Comparison of ENCODE assay signal across 9 cellular contexts in genomic region chr12:89949457-89950195, GRCh38.
DNase-seq lines count a peak whose midpoint lies in the region; ATAC-seq, FAIRE-seq and TF ChIP-seq lines count a peak whose summit lies in the region.
"Had no signal": no experiment of that assay in that cellular context is flagged by ENCODE, and none has a peak within 500 bp of the region (broad histone marks: within the 10 kb centered on the region; RNA-seq: fewer than 3 reads in every experiment).

No MANE protein-coding gene starts in this region.

- TF ChIP-seq POLR2A in A549 (IDR thresholded peaks at IDR 0.05; ENCODE audit: low read length) (no peak), lower leg skin (IDR thresholded peaks at IDR 0.05) (no peak)

- DNase-seq in A549 (ENCODE audit: low read depth in 1 of 2, low spot score in 1 of 2) (peak; percentile 71 to 98), OCI-M1 (lab: John Stamatoyannopoulos, UW) (peak; percentile 9), mesenchymal stem cell (peak; percentile 94), lower leg skin (ENCODE audit: low spot score in 2 of 2) (no peak), cortex of kidney (lab: John Stamatoyannopoulos, UW) (no peak)

- H2AK5ac ChIP-seq in mesenchymal stem cell (ENCODE audit: low read length, severe bottlenecking): no peak overlapping the region

- peaks cover 60% of the 10 kb centered on the region for H3K4me1 Mint-ChIP-seq in brain

- TF ChIP-seq EP300 in A549 (IDR thresholded peaks at IDR 0.05): peak; percentile 50 to 95; a peak in 4 of 5 replicates

- H3K9ac ChIP-seq in mesenchymal stem cell (ENCODE audit: low read length): peak overlapping the region; percentile 91

- peak overlapping the region in 2 of 5 experiments; percentile 3 to 7 for H3K4me3 Mint-ChIP-seq in brain

- no peak overlapping the region for H3K14ac ChIP-seq in mesenchymal stem cell (ENCODE audit: low read length in 2 of 2)

- peak; percentile 35; the same call in 2 of the 3 replicates for TF ChIP-seq CTCF in A549 (IDR thresholded peaks at IDR 0.05)
- no peak for TF ChIP-seq CTCF in brain (conservative IDR thresholded peaks at IDR 0.05)
- no peak for TF ChIP-seq CTCF in lower leg skin (IDR thresholded peaks at IDR 0.05)

- no peak overlapping the region for H2BK120ac ChIP-seq in mesenchymal stem cell (ENCODE audit: low read depth, low read length)

- peak overlapping the region in 1 of 2 experiments; percentile 80 for H3K4ac ChIP-seq in mesenchymal stem cell (ENCODE audit: low read depth in 1 of 2, low read length in 2 of 2)

- WGBS in A549 (ENCODE audit: missing lambda C conversion rate): 1% methylated on average over 4 of the region's 4 CpGs
- 58% methylated on average over 4 of the region's 4 CpGs for WGBS in mesenchymal stem cell
- 23 to 32% methylated on average over 4 of the region's 4 CpGs for WGBS in lower leg skin, 2 donors

- H3K79me1 ChIP-seq in mesenchymal stem cell (replicated peaks; ENCODE audit: low read length, poor library complexity, severe bottlenecking): no peaks in the 10 kb centered on the region

- TF ChIP-seq RAD21 in A549 (conservative IDR thresholded peaks at IDR 0.05 in 1 of 2, IDR thresholded peaks at IDR 0.05 in 1 of 2): peak; percentile 34 to 65

- FAIRE-seq in A549 (lab: Jason Lieb, UNC): peak; percentile 97

- intact Hi-C loops in lower leg skin (cut with DNase I; ENCODE audit: low total_unique reads): no loop called here

- H3K36me3 ChIP-seq in mesenchymal stem cell (ENCODE audit: control insufficient read depth in 1 of 2, insufficient read depth in 2 of 2, low read depth in 1 of 2, low read length in 2 of 2): no peaks in the 10 kb centered on the region

- H3K4me3 ChIP-seq in A549 (peak overlapping the region; percentile 10; the same call in 1 of the 3 replicates), mesenchymal stem cell (ENCODE audit: insufficient read depth in 1 of 2, low read depth in 1 of 2, low read length in 2 of 2) (peak overlapping the region in 1 of 2 experiments; percentile 39), lower leg skin (ENCODE audit: low read depth, poor library complexity, severe bottlenecking) (no peak overlapping the region)

- no peaks in the 10 kb centered on the region for H3K36me3 Mint-ChIP-seq in brain

- H3K23ac ChIP-seq in mesenchymal stem cell (ENCODE audit: low read length in 2 of 2): no peak overlapping the region

- H3K9me3 ChIP-seq in A549: no peaks in the 10 kb centered on the region
- no peaks in the 10 kb centered on the region for H3K9me3 ChIP-seq in mesenchymal stem cell (ENCODE audit: control insufficient read depth, low read length)

- ATAC-seq in A549 (peak; percentile 85 to 87), GM18517 (IDR thresholded peaks at IDR 0.05; ENCODE audit: unreplicated experiment) (peak; percentile 93), HG02943 (IDR thresholded peaks at IDR 0.05; ENCODE audit: low read depth, unreplicated experiment) (peak; percentile 95)
- ATAC-seq: HCT116 had no signal

- H3K9me3 Mint-ChIP-seq in brain: no peaks in the 10 kb centered on the region

- no peaks in the 10 kb centered on the region for H3K27me3 ChIP-seq in mesenchymal stem cell (ENCODE audit: control insufficient read depth in 1 of 2, insufficient read depth in 1 of 2, low read length in 2 of 2)

- CTCF ChIA-PET in A549 (lab: Yijun Ruan, JAX): interaction anchor here (0.9 to 1.5 kb wide), 7 partner anchors 12 to 245 kb away, joined by 3 to 4 read pairs (median 3); partner anchors contain the start of gene ATP2B1

- no peaks in the 10 kb centered on the region for H3K27me3 Mint-ChIP-seq in brain

- no peak overlapping the region for H4K91ac ChIP-seq in mesenchymal stem cell (ENCODE audit: low read length)

- POLR2A ChIA-PET in A549 (lab: Yijun Ruan, JAX): interaction anchor here (1.0 to 5.3 kb wide), 2 partner anchors 142 to 241 kb away, joined by 3 to 103 read pairs; partner anchors contain the start of gene ATP2B1

- no peak overlapping the region for H2AFZ ChIP-seq in mesenchymal stem cell (ENCODE audit: low read depth, low read length)

- peak overlapping the region; percentile 11 to 91 (median 16) for H3K27ac Mint-ChIP-seq in brain

- peaks cover 51% of the 10 kb centered on the region for H3K4me1 ChIP-seq in A549
- no peaks in the 10 kb centered on the region for H3K4me1 ChIP-seq in mesenchymal stem cell (ENCODE audit: control insufficient read depth, insufficient read depth, low read depth, low read length)

- H3K18ac ChIP-seq in mesenchymal stem cell (ENCODE audit: low read depth in 1 of 2, low read length in 2 of 2): peak overlapping the region; percentile 12 to 76

- H4K8ac ChIP-seq in mesenchymal stem cell (ENCODE audit: low read length): peak overlapping the region; percentile 41

- H2BK12ac ChIP-seq in mesenchymal stem cell (ENCODE audit: low read length in 2 of 2): peak overlapping the region; percentile 78 to 89

- no peak overlapping the region for H2BK15ac ChIP-seq in mesenchymal stem cell (ENCODE audit: low read depth, poor library complexity, severe bottlenecking)

- no peak overlapping the region for H2BK5ac ChIP-seq in mesenchymal stem cell (ENCODE audit: low read depth, low read length, poor library complexity, severe bottlenecking)

- H3K4me2 ChIP-seq in A549 (peak overlapping the region; percentile 80), mesenchymal stem cell (ENCODE audit: low read length, poor library complexity, severe bottlenecking) (no peak overlapping the region)

- H3K27ac ChIP-seq in A549 (peak overlapping the region; percentile 85 to 94), mesenchymal stem cell (ENCODE audit: low read length, poor library complexity, severe bottlenecking) (no peak overlapping the region)

TF ChIP-seq in A549, 52 proteins besides CTCF, POLR2A, EP300 and RAD21 (continues in another document):
- no peak for TF ChIP-seq ATOH8 (CRISPR knock-in tag; IDR thresholded peaks at IDR 0.05; ENCODE audit: low read depth)
- TF ChIP-seq GATA3 (IDR thresholded peaks at IDR 0.05; ENCODE audit: borderline replicate concordance): peak; percentile 99
- TF ChIP-seq KDM5A (IDR thresholded peaks at IDR 0.05): no peak
- no peak for TF ChIP-seq ZC3H11A (IDR thresholded peaks at IDR 0.05)
- TF ChIP-seq ZSCAN20 (CRISPR knock-in tag; IDR thresholded peaks at IDR 0.05): peak; percentile 95
- no peak for TF ChIP-seq EHF (CRISPR knock-in tag; IDR thresholded peaks at IDR 0.05)
- no peak for TF ChIP-seq HDAC2 (IDR thresholded peaks at IDR 0.05)
- TF ChIP-seq HEYL (CRISPR knock-in tag; IDR thresholded peaks at IDR 0.05): no peak; the same call in 1 of the 2 replicates
- TF ChIP-seq SREBF2 (IDR thresholded peaks at IDR 0.05): no peak
- peak; percentile 52; the same call in 1 of the 2 replicates for TF ChIP-seq HOXB5 (CRISPR knock-in tag; IDR thresholded peaks at IDR 0.05)
- peak; percentile 31; the same call in 1 of the 2 replicates for TF ChIP-seq PBX3 (IDR thresholded peaks at IDR 0.05)
- TF ChIP-seq POLR2AphosphoS2 (conservative IDR thresholded peaks at IDR 0.05; ENCODE audit: low read length): no peak
- TF ChIP-seq JUNB (IDR thresholded peaks at IDR 0.05): peak; percentile 99
- TF ChIP-seq RNF2 (IDR thresholded peaks at IDR 0.05; ENCODE audit: borderline replicate concordance, low read depth): no peak
- peak; percentile 70; the same call in 1 of the 2 replicates for TF ChIP-seq MAX (IDR thresholded peaks at IDR 0.05)
- peak; percentile 96; the same call in 2 of the 3 replicates for TF ChIP-seq BCL3 (IDR thresholded peaks at IDR 0.05)
- TF ChIP-seq PHF8 (IDR thresholded peaks at IDR 0.05; ENCODE audit: borderline replicate concordance, low read depth): no peak
- TF ChIP-seq MYC (IDR thresholded peaks at IDR 0.05; ENCODE audit: borderline replicate concordance, low read length): 0 out of 2 replicates have a peak, but pooled peaks have one; percentile 8
- no peak for TF ChIP-seq CHD4 (IDR thresholded peaks at IDR 0.05; ENCODE audit: borderline replicate concordance)
- TF ChIP-seq ZNF302 (CRISPR knock-in tag; IDR thresholded peaks at IDR 0.05): no peak
- TF ChIP-seq CBX8 (IDR thresholded peaks at IDR 0.05): no peak

Comparison
In these comparisons a context has a peak if more than half of its experiments do, and no peak if none do; other contexts are left out.
1. DNase-seq: peak in A549 (2 of 2), OCI-M1 (single experiment) and mesenchymal stem cell (single experiment); none in lower leg skin (0 of 2) and cortex of kidney (single experiment).
2. Peak in every context shown above with its lines, with median percentiles within 50 percentile points of each other: ATAC-seq.